23 cellular contexts compared by ENCODE assay signal in the genomic region with DNA sequence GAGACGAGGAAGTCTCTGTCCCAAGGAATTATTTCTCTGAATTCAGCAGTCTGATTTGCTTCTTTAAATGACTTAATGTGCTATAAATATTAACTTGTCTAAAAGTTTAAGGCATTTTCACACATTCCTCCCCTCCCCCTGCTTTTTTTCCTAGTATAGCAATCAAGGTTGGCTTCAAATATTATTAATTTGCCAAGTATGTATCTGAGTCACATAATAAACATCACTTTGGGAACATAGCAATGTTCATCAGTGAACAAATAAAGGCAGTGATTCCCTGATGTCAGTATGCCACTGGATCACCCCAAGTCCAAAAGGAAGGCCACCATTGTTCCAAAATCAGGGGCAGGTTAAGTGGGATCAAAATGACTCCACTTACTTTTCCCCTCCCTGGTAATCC. TPM values are rescaled to one million over a fixed set of nuclear protein-coding genes. Genes with fewer than 3 reads are reported as not detected.
DNase-seq lines count a peak whose midpoint lies in the region; ATAC-seq, FAIRE-seq and TF ChIP-seq lines count a peak whose summit lies in the region.
"Had no signal": no experiment of that assay in that cellular context is flagged by ENCODE, and none has a peak within 500 bp of the region (broad histone marks: within the 10 kb centered on the region; RNA-seq: fewer than 3 reads in every experiment).

No MANE protein-coding gene starts in this region.

- H3K36me3 ChIP-seq in sigmoid colon (no peaks in the 10 kb centered on the region), SJCRH30 (no peaks in the 10 kb centered on the region)
- H3K36me3 ChIP-seq: tibial nerve had no signal

- H3K4me3 ChIP-seq in A549 (no peak overlapping the region), foreskin fibroblast (ENCODE audit: low read depth in 1 of 2, low read length in 2 of 2) (no peak overlapping the region), sigmoid colon (no peak overlapping the region), SJCRH30 (no peak overlapping the region)
- H3K4me3 ChIP-seq: tibial nerve had no signal

- CTCF ChIA-PET in A549 (lab: Yijun Ruan, JAX) = no interaction called here

- WGBS in A549 (ENCODE audit: missing lambda C conversion rate) = 63% methylated on average over 1 of the region's 1 CpG
- WGBS in sigmoid colon, 2 donors = 85 to 94% methylated on average over 1 of the region's 1 CpG

- no peak for DNase-seq in A549 (ENCODE audit: low read depth in 1 of 2, low spot score in 1 of 2)
- DNase-seq in HPDE6-E6E7 (ENCODE audit: extremely low spot score) = peak; percentile 6
- peak; percentile 40 for DNase-seq in astrocyte of the hippocampus (ENCODE audit: low read depth, low spot score)
- DNase-seq in foreskin fibroblast = peak; percentile 23 to 58
- DNase-seq in sigmoid colon = no peak
- no peak for DNase-seq in SJCRH30
- DNase-seq: ACHN; activated naive CD8-positive, alpha-beta T cell treated with anti-CD3 and anti-CD28 coated beads, Interleukin-2, amount 10 ng/mL, durations not matched to agents 7 days and 5 days; CD8-positive, alpha-beta memory T cell; DMS79 treated with DMSO at 0.1 percent for 48 hours; effector memory CD4-positive, alpha-beta T cell; H7; hypothalamus; midbrain; NCI-H526 treated with DMSO at 0.1 percent for 48 hours; retina; stimulated activated naive B cell treated with anti-CD40 and anti-IgM and Interleukin-4, amounts not matched to agents 10 μg/mL and 1 μg/mL and 100 μg/mL, for 72 hours; T1000 had no signal

- TF ChIP-seq POLR2A in A549 (IDR thresholded peaks at IDR 0.05; ENCODE audit: low read length) (no peak), sigmoid colon (IDR thresholded peaks at IDR 0.05) (no peak)

- no peak for ATAC-seq in A549
- ATAC-seq in GM19395 (IDR thresholded peaks at IDR 0.05; ENCODE audit: unreplicated experiment) = no peak
- no peak for ATAC-seq in GM18519 (IDR thresholded peaks at IDR 0.05; ENCODE audit: low FRiP score, unreplicated experiment)
- ATAC-seq: activated CD4-positive, CD25-positive, alpha-beta regulatory T cell treated with anti-CD3 and anti-CD28 coated beads, Interleukin-2, amount 50 U/mL, for 24 hours; stimulated activated naive B cell treated with anti-CD40 and anti-IgM and Interleukin-4, amounts not matched to agents 10 μg/mL and 1 μg/mL and 100 μg/mL, for 72 hours had no signal

- TF ChIP-seq EP300 in A549 (IDR thresholded peaks at IDR 0.05) (no peak), sigmoid colon (IDR thresholded peaks at IDR 0.05) (no peak)

- no peak overlapping the region for H3K27ac ChIP-seq in A549
- no peak overlapping the region for H3K27ac ChIP-seq in sigmoid colon
- H3K27ac ChIP-seq in SJCRH30 = no peak overlapping the region
- H3K27ac ChIP-seq: tibial nerve had no signal

- FAIRE-seq in A549 (lab: Jason Lieb, UNC) = peak; percentile 54
- FAIRE-seq: GM18507 had no signal

- no peak for TF ChIP-seq RAD21 in A549 (conservative IDR thresholded peaks at IDR 0.05 in 1 of 2, IDR thresholded peaks at IDR 0.05 in 1 of 2)

- intact Hi-C loops in sigmoid colon (cut with DNase I) = no loop called here

- POLR2A ChIA-PET in A549 (lab: Yijun Ruan, JAX) = no interaction called here

- peak overlapping the region; percentile 10 for H3K4me2 ChIP-seq in A549

- TF ChIP-seq CTCF in A549 (IDR thresholded peaks at IDR 0.05) = no peak
- TF ChIP-seq CTCF in foreskin fibroblast (IDR thresholded peaks at IDR 0.05; ENCODE audit: low read depth, low read length) = no peak
- TF ChIP-seq CTCF in sigmoid colon (IDR thresholded peaks at IDR 0.05) = no peak

- no peaks in the 10 kb centered on the region for H3K9me3 ChIP-seq in A549
- H3K9me3 ChIP-seq in sigmoid colon = no peaks in the 10 kb centered on the region
- no peaks in the 10 kb centered on the region for H3K9me3 ChIP-seq in SJCRH30 (replicated peaks)
- H3K9me3 ChIP-seq: tibial nerve had no signal

- H3K27me3 ChIP-seq in sigmoid colon (no peaks in the 10 kb centered on the region), SJCRH30 (no peaks in the 10 kb centered on the region)
- H3K27me3 ChIP-seq: tibial nerve had no signal

- H3K4me1 ChIP-seq in A549 = peaks cover 14% of the 10 kb centered on the region
- no peaks in the 10 kb centered on the region for H3K4me1 ChIP-seq in sigmoid colon
- no peaks in the 10 kb centered on the region for H3K4me1 ChIP-seq in SJCRH30
- H3K4me1 ChIP-seq: tibial nerve had no signal

TF ChIP-seq in A549, 52 proteins besides CTCF, POLR2A, EP300 and RAD21:
- TF ChIP-seq, protein P1, sequence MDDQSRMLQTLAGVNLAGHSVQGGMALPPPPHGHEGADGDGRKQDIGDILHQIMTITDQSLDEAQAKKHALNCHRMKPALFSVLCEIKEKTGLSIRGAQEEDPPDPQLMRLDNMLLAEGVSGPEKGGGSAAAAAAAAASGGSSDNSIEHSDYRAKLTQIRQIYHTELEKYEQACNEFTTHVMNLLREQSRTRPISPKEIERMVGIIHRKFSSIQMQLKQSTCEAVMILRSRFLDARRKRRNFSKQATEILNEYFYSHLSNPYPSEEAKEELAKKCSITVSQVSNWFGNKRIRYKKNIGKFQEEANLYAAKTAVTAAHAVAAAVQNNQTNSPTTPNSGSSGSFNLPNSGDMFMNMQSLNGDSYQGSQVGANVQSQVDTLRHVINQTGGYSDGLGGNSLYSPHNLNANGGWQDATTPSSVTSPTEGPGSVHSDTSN (IDR thresholded peaks at IDR 0.05) = no peak
- TF ChIP-seq FOSL2 (IDR thresholded peaks at IDR 0.05) (no peak), FOSL2 (CRISPR knock-in tag; IDR thresholded peaks at IDR 0.05) (0 out of 2 replicates have a peak, but pooled peaks have one; percentile 14)

RNA-seq across cellular contexts. Expression of a gene that starts 40.5 kb away (rescaled TPM):
- polyA plus RNA-seq in A549 (2011; rRNA removed) (not detected in 2 replicates), A549 (2017; fragmentation: RNase III; extraction: RNeasy Plus Mini Kit Qiagen cat#74134 plus additional on column Dnase treatment) (not detected in 3 replicates), sigmoid colon (not detected)
- not detected in 2 replicates for polyA plus RNA-seq in A549 (2012; cell fraction: cytosol; rRNA removed)
- not detected in 2 replicates for polyA plus RNA-seq in A549 (2012; cell fraction: nucleus; rRNA removed)
- not detected in 2 replicates for polyA minus RNA-seq in A549 (2011; rRNA and poly(A)+ RNA removed)
- total RNA-seq in sigmoid colon = not detected
- not detected in 2 replicates for total RNA-seq in SJCRH30 (2014; rRNA removed; shearing (Covaris generic))
- total RNA-seq: activated naive CD8-positive, alpha-beta T cell treated with anti-CD3 and anti-CD28 coated beads, Interleukin-2, amount 10 ng/mL, durations not matched to agents 7 days and 5 days; CD8-positive, alpha-beta memory T cell; H7; tibial nerve had no signal
- polyA plus RNA-seq: CD8-positive, alpha-beta memory T cell had no signal

RNA-seq across cellular contexts. Expression of a gene that starts 49.5 kb away (rescaled TPM):
- 10.0 and 20.5 TPM in 2 replicates for polyA plus RNA-seq in A549 (2011; rRNA removed)
- polyA plus RNA-seq in A549 (2012; cell fraction: cytosol; rRNA removed) = 2.1 and 2.8 TPM in 2 replicates
- 2.2 and 3.9 TPM in 2 replicates for polyA plus RNA-seq in A549 (2012; cell fraction: nucleus; rRNA removed)
- 10.4 to 11.1 TPM (median 10.8 TPM) in 3 replicates for polyA plus RNA-seq in A549 (2017; fragmentation: RNase III; extraction: RNeasy Plus Mini Kit Qiagen cat#74134 plus additional on column Dnase treatment)
- 3.3 and 5.0 TPM in 2 replicates for polyA minus RNA-seq in A549 (2011; rRNA and poly(A)+ RNA removed)
- 10 to 100 TPM; 11.3 to 23.5 (median 17.3) TPM for total RNA-seq in sigmoid colon
- polyA plus RNA-seq in sigmoid colon = 10 to 100 TPM in 1 of 3 donors, 1 to 10 TPM in 2; 4.2 to 14.3 (median 5.4) TPM
- 9.1 and 12.3 TPM in 2 replicates for total RNA-seq in SJCRH30 (2014; rRNA removed; shearing (Covaris generic))

RNA-seq across cellular contexts. Expression of a gene that starts 51.8 kb away (rescaled TPM):
- polyA plus RNA-seq in A549 (2011; rRNA removed) (8.2 and 11.2 TPM in 2 replicates), A549 (2017; fragmentation: RNase III; extraction: RNeasy Plus Mini Kit Qiagen cat#74134 plus additional on column Dnase treatment) (5.6 to 6.2 TPM (median 6.0 TPM) in 3 replicates), sigmoid colon (10 to 100 TPM in 1 of 3 donors, 1 to 10 TPM in 2; 3.0 to 21.5 (median 4.2) TPM)
- 5.1 and 5.4 TPM in 2 replicates for polyA plus RNA-seq in A549 (2012; cell fraction: cytosol; rRNA removed)
- polyA plus RNA-seq in A549 (2012; cell fraction: nucleus; rRNA removed) = 4.2 and 4.5 TPM in 2 replicates
- 3.5 and 7.2 TPM in 2 replicates for polyA minus RNA-seq in A549 (2011; rRNA and poly(A)+ RNA removed)
- 10 to 100 TPM in 1 of 4 donors, 1 to 10 TPM in 1, not detected in 2; 3.9 to 16.8 TPM for total RNA-seq in sigmoid colon
- not detected in 2 replicates for total RNA-seq in SJCRH30 (2014; rRNA removed; shearing (Covaris generic))
- total RNA-seq: activated naive CD8-positive, alpha-beta T cell treated with anti-CD3 and anti-CD28 coated beads, Interleukin-2, amount 10 ng/mL, durations not matched to agents 7 days and 5 days; CD8-positive, alpha-beta memory T cell had no signal
- polyA plus RNA-seq: CD8-positive, alpha-beta memory T cell had no signal

Comparison
In these comparisons a context has a peak if more than half of its experiments do, and no peak if none do; other contexts are left out.
1. DNase-seq: peak in HPDE6-E6E7 (single experiment), astrocyte of the hippocampus (single experiment) and foreskin fibroblast (2 of 2); none in A549 (0 of 2), sigmoid colon (single experiment) and SJCRH30 (0 of 2).